Comparison of ENCODE assay signal across 8 cellular contexts in genomic region chr11:86244522-86245368, GRCh38. TPM values are rescaled to one million over a fixed set of nuclear protein-coding genes. Genes with fewer than 3 reads are reported as not detected.
DNase-seq lines count a peak whose midpoint lies in the region; ATAC-seq, FAIRE-seq and TF ChIP-seq lines count a peak whose summit lies in the region.

A gene with protein sequence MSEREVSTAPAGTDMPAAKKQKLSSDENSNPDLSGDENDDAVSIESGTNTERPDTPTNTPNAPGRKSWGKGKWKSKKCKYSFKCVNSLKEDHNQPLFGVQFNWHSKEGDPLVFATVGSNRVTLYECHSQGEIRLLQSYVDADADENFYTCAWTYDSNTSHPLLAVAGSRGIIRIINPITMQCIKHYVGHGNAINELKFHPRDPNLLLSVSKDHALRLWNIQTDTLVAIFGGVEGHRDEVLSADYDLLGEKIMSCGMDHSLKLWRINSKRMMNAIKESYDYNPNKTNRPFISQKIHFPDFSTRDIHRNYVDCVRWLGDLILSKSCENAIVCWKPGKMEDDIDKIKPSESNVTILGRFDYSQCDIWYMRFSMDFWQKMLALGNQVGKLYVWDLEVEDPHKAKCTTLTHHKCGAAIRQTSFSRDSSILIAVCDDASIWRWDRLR (plus strand): TSS chr11:86244753. CDS start chr11:86245230, 477 bp downstream.

- no peak for FAIRE-seq in urothelium cell line (lab: Jason Lieb, UNC)

- peak; percentile 95 for DNase-seq in NCI-H146 treated with DMSO at 0.1 percent for 48 hours (lab: John Stamatoyannopoulos, UW; ENCODE audit: unreplicated experiment)
- peak; percentile 89 to 96 (median 92) for DNase-seq in T-helper 1 cell
- peak; percentile 63 to 97 (median 90) for DNase-seq in amygdala (lab: John Stamatoyannopoulos, UW)
- DNase-seq in left ventricle myocardium superior: peak; percentile 97
- peak; percentile 97 to 98 for DNase-seq in psoas muscle
- peak; percentile 95 for DNase-seq in urothelium cell line (ENCODE audit: low spot score)

- no peaks in the 10 kb centered on the region for H3K27me3 ChIP-seq in psoas muscle (ENCODE audit: insufficient read depth in 3 of 3, low read length in 2 of 3)

- WGBS in psoas muscle, 3 donors: 0 to 1% (median 0%) methylated on average over 61 to 63 of the region's 64 CpGs

- intact Hi-C loops in left ventricle myocardium superior (cut with micrococcal nuclease): no loop called here
- intact Hi-C loops in psoas muscle (cut with DNase I): loop anchor here in 1 of 2 donors (5.0 kb wide), 1 partner anchor 58 kb away; the partner anchor contains the start of gene HIKESHI

- no peak for TF ChIP-seq CTCF in psoas muscle (IDR thresholded peaks at IDR 0.05)

- peaks cover 29% of the 10 kb centered on the region for H3K4me1 ChIP-seq in psoas muscle

- no peaks in the 10 kb centered on the region for H3K9me3 ChIP-seq in psoas muscle

- H3K36me3 ChIP-seq in psoas muscle (ENCODE audit: insufficient read depth in 1 of 2, low read depth in 1 of 2): no peaks in the 10 kb centered on the region

- peak within 1 kb of the TSS; percentile 98 for H3K27ac ChIP-seq in psoas muscle

- ATAC-seq in HG02884 (IDR thresholded peaks at IDR 0.05; ENCODE audit: unreplicated experiment): peak; percentile 48
- peak; percentile 97 for ATAC-seq in left ventricle myocardium superior
- ATAC-seq in psoas muscle: peak; percentile 93 to 96 (median 96)

- TF ChIP-seq POLR2A in GM15510 (IDR thresholded peaks at IDR 0.05; ENCODE audit: borderline replicate concordance, extremely low read depth, insufficient read length): peak; percentile 65

- H3K4me3 ChIP-seq in psoas muscle: peak within 1 kb of the TSS; percentile 86

RNA-seq across cellular contexts. Expression of the gene that starts here (rescaled TPM):
- total RNA-seq in left ventricle myocardium superior (14.5 TPM), psoas muscle (10 to 100 TPM in 3 of 4 donors, 1 to 10 TPM in 1; 9.6 to 11.6 (median 10.7) TPM)
- polyA plus RNA-seq in psoas muscle: 10 to 100 TPM in 2 of 3 donors, 1 to 10 TPM in 1; 8.1 to 14.6 (median 14.0) TPM

Comparison
In these comparisons a context has a peak if more than half of its experiments do, and no peak if none do; other contexts are left out.
1. Peak in every context shown above with its lines: DNase-seq, ATAC-seq, H3K4me3 ChIP-seq and H3K27ac ChIP-seq.